ENCODE assay signal across 11 cellular contexts in genomic region chr1:235911300-235911662, GRCh38.
"Had no signal": no experiment of that assay in that cellular context is flagged by ENCODE, and none has a peak within 500 bp of the region (broad histone marks: within the 10 kb centered on the region; RNA-seq: fewer than 3 reads in every experiment).

No MANE protein-coding gene starts in this region.

- H3K4me3 Mint-ChIP-seq: activated CD4-positive, alpha-beta T cell treated with anti-CD3 and anti-CD28 coated beads, Interleukin-2, amount 10 ng/mL, durations not matched to agents 7 days and 5 days; activated naive CD4-positive, alpha-beta T cell treated with anti-CD3 and anti-CD28 coated beads, Interleukin-2, amount 10 ng/mL, durations not matched to agents 7 days and 5 days; neural crest cell had no signal

- H3K79me2 ChIP-seq: parathyroid adenoma had no signal

- H3K36me3 Mint-ChIP-seq: activated naive CD4-positive, alpha-beta T cell treated with anti-CD3 and anti-CD28 coated beads, Interleukin-2, amount 10 ng/mL, durations not matched to agents 7 days and 5 days had no signal

- H3K9ac ChIP-seq: parathyroid adenoma had no signal

- H3K4me1 ChIP-seq: parathyroid adenoma had no signal

- H3K27ac Mint-ChIP-seq: activated CD4-positive, alpha-beta T cell treated with anti-CD3 and anti-CD28 coated beads, Interleukin-2, amount 10 ng/mL, durations not matched to agents 7 days and 5 days; activated naive CD4-positive, alpha-beta T cell treated with anti-CD3 and anti-CD28 coated beads, Interleukin-2, amount 10 ng/mL, durations not matched to agents 7 days and 5 days had no signal

- H2AFZ ChIP-seq: parathyroid adenoma had no signal

- H3K9me3 Mint-ChIP-seq: activated CD4-positive, alpha-beta T cell treated with anti-CD3 and anti-CD28 coated beads, Interleukin-2, amount 10 ng/mL, durations not matched to agents 7 days and 5 days; activated naive CD4-positive, alpha-beta T cell treated with anti-CD3 and anti-CD28 coated beads, Interleukin-2, amount 10 ng/mL, durations not matched to agents 7 days and 5 days; activated T-helper 17 cell treated with anti-CD3 and anti-CD28 coated beads, Interleukin-2, amount 50 U/mL, for 72 hours; neural crest cell had no signal

- H3K27me3 ChIP-seq: dorsolateral prefrontal cortex, esophagus muscularis mucosa, heart left ventricle, thyroid gland had no signal

- H3K27me3 Mint-ChIP-seq: activated CD4-positive, alpha-beta T cell treated with anti-CD3 and anti-CD28 coated beads, Interleukin-2, amount 10 ng/mL, durations not matched to agents 7 days and 5 days; activated T-helper 17 cell treated with anti-CD3 and anti-CD28 coated beads, Interleukin-2, amount 50 U/mL, for 72 hours had no signal

- H3K36me3 ChIP-seq: esophagus muscularis mucosa, heart left ventricle, thyroid gland had no signal

- H3K9me3 ChIP-seq: esophagus muscularis mucosa, heart left ventricle, thyroid gland had no signal

- DNase-seq: activated CD4-positive, alpha-beta T cell treated with anti-CD3 and anti-CD28 coated beads, Interleukin-2, amount 10 ng/mL, durations not matched to agents 7 days and 5 days; activated CD4-positive, CD25-positive, alpha-beta regulatory T cell; activated CD8-positive, alpha-beta memory T cell treated with anti-CD3 and anti-CD28 coated beads for 24 hours; activated naive CD4-positive, alpha-beta T cell treated with anti-CD3 and anti-CD28 coated beads, Interleukin-2, amount 10 ng/mL, durations not matched to agents 7 days and 5 days; thyroid gland had no signal

- H3K4me3 ChIP-seq: dorsolateral prefrontal cortex, esophagus muscularis mucosa, heart left ventricle, thyroid gland had no signal

- H3K27ac ChIP-seq: parathyroid adenoma had no signal
